ENCODE assay signal across 1 cellular context in the genomic region with DNA sequence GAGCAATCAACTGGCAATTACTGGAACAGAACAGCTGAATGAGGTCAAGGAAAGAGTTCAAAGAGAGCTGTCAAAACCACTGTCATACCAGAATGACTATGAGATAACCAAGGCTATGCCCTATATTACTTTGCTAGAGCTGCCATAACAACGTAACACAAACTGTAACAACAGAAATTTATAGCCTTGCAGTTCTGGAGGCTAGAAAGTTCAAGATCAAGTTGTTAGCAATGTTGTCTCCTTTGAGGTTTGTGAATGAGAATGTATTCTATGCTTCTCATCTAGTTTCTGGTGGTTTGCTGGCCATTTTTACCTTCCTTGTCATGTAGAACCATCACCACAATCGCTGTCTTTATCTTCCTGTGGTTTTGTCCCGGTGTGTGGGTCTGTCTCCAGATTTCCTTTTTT.
A peak's percentile ranks its signal among the peaks of the same experiment; 100 is the strongest.
TF ChIP-seq lines count a peak whose summit lies in the region.

No MANE protein-coding gene starts in this region.

TF ChIP-seq in GM12878, 131 proteins besides CTCF, POLR2A, EP300 and RAD21 (continued from another document and continues in another):
- TF ChIP-seq, protein P1, sequence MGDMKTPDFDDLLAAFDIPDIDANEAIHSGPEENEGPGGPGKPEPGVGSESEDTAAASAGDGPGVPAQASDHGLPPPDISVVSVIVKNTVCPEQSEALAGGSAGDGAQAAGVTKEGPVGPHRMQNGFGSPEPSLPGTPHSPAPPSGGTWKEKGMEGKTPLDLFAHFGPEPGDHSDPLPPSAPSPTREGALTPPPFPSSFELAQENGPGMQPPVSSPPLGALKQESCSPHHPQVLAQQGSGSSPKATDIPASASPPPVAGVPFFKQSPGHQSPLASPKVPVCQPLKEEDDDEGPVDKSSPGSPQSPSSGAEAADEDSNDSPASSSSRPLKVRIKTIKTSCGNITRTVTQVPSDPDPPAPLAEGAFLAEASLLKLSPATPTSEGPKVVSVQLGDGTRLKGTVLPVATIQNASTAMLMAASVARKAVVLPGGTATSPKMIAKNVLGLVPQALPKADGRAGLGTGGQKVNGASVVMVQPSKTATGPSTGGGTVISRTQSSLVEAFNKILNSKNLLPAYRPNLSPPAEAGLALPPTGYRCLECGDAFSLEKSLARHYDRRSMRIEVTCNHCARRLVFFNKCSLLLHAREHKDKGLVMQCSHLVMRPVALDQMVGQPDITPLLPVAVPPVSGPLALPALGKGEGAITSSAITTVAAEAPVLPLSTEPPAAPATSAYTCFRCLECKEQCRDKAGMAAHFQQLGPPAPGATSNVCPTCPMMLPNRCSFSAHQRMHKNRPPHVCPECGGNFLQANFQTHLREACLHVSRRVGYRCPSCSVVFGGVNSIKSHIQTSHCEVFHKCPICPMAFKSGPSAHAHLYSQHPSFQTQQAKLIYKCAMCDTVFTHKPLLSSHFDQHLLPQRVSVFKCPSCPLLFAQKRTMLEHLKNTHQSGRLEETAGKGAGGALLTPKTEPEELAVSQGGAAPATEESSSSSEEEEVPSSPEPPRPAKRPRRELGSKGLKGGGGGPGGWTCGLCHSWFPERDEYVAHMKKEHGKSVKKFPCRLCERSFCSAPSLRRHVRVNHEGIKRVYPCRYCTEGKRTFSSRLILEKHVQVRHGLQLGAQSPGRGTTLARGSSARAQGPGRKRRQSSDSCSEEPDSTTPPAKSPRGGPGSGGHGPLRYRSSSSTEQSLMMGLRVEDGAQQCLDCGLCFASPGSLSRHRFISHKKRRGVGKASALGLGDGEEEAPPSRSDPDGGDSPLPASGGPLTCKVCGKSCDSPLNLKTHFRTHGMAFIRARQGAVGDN (IDR thresholded peaks at IDR 0.05): no peak
- TF ChIP-seq, protein P2, sequence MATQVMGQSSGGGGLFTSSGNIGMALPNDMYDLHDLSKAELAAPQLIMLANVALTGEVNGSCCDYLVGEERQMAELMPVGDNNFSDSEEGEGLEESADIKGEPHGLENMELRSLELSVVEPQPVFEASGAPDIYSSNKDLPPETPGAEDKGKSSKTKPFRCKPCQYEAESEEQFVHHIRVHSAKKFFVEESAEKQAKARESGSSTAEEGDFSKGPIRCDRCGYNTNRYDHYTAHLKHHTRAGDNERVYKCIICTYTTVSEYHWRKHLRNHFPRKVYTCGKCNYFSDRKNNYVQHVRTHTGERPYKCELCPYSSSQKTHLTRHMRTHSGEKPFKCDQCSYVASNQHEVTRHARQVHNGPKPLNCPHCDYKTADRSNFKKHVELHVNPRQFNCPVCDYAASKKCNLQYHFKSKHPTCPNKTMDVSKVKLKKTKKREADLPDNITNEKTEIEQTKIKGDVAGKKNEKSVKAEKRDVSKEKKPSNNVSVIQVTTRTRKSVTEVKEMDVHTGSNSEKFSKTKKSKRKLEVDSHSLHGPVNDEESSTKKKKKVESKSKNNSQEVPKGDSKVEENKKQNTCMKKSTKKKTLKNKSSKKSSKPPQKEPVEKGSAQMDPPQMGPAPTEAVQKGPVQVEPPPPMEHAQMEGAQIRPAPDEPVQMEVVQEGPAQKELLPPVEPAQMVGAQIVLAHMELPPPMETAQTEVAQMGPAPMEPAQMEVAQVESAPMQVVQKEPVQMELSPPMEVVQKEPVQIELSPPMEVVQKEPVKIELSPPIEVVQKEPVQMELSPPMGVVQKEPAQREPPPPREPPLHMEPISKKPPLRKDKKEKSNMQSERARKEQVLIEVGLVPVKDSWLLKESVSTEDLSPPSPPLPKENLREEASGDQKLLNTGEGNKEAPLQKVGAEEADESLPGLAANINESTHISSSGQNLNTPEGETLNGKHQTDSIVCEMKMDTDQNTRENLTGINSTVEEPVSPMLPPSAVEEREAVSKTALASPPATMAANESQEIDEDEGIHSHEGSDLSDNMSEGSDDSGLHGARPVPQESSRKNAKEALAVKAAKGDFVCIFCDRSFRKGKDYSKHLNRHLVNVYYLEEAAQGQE (IDR thresholded peaks at IDR 0.05; ENCODE audit: low read depth, low read length): no peak
- TF ChIP-seq BHLHE40 (IDR thresholded peaks at IDR 0.05; ENCODE audit: borderline replicate concordance in 1 of 2, low read depth in 2 of 2, low read length in 1 of 2) (no peak; a peak in 1 of 4 replicates), PAX8 (IDR thresholded peaks at IDR 0.05) (no peak), MTA2 (IDR thresholded peaks at IDR 0.05; ENCODE audit: low read depth) (peak; percentile 94), ZZZ3 (IDR thresholded peaks at IDR 0.05; ENCODE audit: control insufficient read depth, insufficient read length, low read depth) (no peak), BACH1 (IDR thresholded peaks at IDR 0.05; ENCODE audit: borderline replicate concordance) (peak; percentile 59; the same call in 1 of the 2 replicates), EED (IDR thresholded peaks at IDR 0.05; ENCODE audit: low read depth) (peak; percentile 72), SMAD1 (IDR thresholded peaks at IDR 0.05; ENCODE audit: low read depth, partially characterized antibody) (no peak), RUNX3 (IDR thresholded peaks at IDR 0.05; ENCODE audit: low read length) (peak; percentile 96), PML (IDR thresholded peaks at IDR 0.05; ENCODE audit: low read length) (0 out of 2 replicates have a peak, but pooled peaks have one; percentile 35), EGR1 (IDR thresholded peaks at IDR 0.05; ENCODE audit: borderline replicate concordance in 1 of 2, low read depth in 2 of 2, low read length in 2 of 2) (no peak), CBX5 (IDR thresholded peaks at IDR 0.05; ENCODE audit: low read depth) (peak; percentile 58; the same call in 1 of the 2 replicates), JUNB (IDR thresholded peaks at IDR 0.05) (peak; percentile 93), TARDBP (IDR thresholded peaks at IDR 0.05; ENCODE audit: borderline replicate concordance) (no peak), SMARCA5 (IDR thresholded peaks at IDR 0.05) (no peak)
- TF ChIP-seq, protein P3, sequence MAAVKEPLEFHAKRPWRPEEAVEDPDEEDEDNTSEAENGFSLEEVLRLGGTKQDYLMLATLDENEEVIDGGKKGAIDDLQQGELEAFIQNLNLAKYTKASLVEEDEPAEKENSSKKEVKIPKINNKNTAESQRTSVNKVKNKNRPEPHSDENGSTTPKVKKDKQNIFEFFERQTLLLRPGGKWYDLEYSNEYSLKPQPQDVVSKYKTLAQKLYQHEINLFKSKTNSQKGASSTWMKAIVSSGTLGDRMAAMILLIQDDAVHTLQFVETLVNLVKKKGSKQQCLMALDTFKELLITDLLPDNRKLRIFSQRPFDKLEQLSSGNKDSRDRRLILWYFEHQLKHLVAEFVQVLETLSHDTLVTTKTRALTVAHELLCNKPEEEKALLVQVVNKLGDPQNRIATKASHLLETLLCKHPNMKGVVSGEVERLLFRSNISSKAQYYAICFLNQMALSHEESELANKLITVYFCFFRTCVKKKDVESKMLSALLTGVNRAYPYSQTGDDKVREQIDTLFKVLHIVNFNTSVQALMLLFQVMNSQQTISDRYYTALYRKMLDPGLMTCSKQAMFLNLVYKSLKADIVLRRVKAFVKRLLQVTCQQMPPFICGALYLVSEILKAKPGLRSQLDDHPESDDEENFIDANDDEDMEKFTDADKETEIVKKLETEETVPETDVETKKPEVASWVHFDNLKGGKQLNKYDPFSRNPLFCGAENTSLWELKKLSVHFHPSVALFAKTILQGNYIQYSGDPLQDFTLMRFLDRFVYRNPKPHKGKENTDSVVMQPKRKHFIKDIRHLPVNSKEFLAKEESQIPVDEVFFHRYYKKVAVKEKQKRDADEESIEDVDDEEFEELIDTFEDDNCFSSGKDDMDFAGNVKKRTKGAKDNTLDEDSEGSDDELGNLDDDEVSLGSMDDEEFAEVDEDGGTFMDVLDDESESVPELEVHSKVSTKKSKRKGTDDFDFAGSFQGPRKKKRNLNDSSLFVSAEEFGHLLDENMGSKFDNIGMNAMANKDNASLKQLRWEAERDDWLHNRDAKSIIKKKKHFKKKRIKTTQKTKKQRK (IDR thresholded peaks at IDR 0.05; ENCODE audit: low read depth, low read length): no peak
- TF ChIP-seq, protein P4, sequence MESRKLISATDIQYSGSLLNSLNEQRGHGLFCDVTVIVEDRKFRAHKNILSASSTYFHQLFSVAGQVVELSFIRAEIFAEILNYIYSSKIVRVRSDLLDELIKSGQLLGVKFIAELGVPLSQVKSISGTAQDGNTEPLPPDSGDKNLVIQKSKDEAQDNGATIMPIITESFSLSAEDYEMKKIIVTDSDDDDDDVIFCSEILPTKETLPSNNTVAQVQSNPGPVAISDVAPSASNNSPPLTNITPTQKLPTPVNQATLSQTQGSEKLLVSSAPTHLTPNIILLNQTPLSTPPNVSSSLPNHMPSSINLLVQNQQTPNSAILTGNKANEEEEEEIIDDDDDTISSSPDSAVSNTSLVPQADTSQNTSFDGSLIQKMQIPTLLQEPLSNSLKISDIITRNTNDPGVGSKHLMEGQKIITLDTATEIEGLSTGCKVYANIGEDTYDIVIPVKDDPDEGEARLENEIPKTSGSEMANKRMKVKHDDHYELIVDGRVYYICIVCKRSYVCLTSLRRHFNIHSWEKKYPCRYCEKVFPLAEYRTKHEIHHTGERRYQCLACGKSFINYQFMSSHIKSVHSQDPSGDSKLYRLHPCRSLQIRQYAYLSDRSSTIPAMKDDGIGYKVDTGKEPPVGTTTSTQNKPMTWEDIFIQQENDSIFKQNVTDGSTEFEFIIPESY (IDR thresholded peaks at IDR 0.05): no peak
- TF ChIP-seq, protein P5, sequence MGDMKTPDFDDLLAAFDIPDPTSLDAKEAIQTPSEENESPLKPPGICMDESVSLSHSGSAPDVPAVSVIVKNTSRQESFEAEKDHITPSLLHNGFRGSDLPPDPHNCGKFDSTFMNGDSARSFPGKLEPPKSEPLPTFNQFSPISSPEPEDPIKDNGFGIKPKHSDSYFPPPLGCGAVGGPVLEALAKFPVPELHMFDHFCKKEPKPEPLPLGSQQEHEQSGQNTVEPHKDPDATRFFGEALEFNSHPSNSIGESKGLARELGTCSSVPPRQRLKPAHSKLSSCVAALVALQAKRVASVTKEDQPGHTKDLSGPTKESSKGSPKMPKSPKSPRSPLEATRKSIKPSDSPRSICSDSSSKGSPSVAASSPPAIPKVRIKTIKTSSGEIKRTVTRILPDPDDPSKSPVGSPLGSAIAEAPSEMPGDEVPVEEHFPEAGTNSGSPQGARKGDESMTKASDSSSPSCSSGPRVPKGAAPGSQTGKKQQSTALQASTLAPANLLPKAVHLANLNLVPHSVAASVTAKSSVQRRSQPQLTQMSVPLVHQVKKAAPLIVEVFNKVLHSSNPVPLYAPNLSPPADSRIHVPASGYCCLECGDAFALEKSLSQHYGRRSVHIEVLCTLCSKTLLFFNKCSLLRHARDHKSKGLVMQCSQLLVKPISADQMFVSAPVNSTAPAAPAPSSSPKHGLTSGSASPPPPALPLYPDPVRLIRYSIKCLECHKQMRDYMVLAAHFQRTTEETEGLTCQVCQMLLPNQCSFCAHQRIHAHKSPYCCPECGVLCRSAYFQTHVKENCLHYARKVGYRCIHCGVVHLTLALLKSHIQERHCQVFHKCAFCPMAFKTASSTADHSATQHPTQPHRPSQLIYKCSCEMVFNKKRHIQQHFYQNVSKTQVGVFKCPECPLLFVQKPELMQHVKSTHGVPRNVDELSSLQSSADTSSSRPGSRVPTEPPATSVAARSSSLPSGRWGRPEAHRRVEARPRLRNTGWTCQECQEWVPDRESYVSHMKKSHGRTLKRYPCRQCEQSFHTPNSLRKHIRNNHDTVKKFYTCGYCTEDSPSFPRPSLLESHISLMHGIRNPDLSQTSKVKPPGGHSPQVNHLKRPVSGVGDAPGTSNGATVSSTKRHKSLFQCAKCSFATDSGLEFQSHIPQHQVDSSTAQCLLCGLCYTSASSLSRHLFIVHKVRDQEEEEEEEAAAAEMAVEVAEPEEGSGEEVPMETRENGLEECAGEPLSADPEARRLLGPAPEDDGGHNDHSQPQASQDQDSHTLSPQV (IDR thresholded peaks at IDR 0.05): no peak
- TF ChIP-seq, protein P6, sequence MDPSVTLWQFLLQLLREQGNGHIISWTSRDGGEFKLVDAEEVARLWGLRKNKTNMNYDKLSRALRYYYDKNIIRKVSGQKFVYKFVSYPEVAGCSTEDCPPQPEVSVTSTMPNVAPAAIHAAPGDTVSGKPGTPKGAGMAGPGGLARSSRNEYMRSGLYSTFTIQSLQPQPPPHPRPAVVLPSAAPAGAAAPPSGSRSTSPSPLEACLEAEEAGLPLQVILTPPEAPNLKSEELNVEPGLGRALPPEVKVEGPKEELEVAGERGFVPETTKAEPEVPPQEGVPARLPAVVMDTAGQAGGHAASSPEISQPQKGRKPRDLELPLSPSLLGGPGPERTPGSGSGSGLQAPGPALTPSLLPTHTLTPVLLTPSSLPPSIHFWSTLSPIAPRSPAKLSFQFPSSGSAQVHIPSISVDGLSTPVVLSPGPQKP (IDR thresholded peaks at IDR 0.05; ENCODE audit: low read depth, low read length): no peak
- TF ChIP-seq, protein P7, sequence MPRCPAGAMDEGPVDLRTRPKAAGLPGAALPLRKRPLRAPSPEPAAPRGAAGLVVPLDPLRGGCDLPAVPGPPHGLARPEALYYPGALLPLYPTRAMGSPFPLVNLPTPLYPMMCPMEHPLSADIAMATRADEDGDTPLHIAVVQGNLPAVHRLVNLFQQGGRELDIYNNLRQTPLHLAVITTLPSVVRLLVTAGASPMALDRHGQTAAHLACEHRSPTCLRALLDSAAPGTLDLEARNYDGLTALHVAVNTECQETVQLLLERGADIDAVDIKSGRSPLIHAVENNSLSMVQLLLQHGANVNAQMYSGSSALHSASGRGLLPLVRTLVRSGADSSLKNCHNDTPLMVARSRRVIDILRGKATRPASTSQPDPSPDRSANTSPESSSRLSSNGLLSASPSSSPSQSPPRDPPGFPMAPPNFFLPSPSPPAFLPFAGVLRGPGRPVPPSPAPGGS (IDR thresholded peaks at IDR 0.05; ENCODE audit: borderline replicate concordance, insufficient read depth, low read depth, low read length, poor library complexity, severe bottlenecking): no peak
- TF ChIP-seq, protein P8, sequence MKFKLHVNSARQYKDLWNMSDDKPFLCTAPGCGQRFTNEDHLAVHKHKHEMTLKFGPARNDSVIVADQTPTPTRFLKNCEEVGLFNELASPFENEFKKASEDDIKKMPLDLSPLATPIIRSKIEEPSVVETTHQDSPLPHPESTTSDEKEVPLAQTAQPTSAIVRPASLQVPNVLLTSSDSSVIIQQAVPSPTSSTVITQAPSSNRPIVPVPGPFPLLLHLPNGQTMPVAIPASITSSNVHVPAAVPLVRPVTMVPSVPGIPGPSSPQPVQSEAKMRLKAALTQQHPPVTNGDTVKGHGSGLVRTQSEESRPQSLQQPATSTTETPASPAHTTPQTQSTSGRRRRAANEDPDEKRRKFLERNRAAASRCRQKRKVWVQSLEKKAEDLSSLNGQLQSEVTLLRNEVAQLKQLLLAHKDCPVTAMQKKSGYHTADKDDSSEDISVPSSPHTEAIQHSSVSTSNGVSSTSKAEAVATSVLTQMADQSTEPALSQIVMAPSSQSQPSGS (IDR thresholded peaks at IDR 0.05; ENCODE audit: low read length): peak; percentile 88
- TF ChIP-seq, protein P9, sequence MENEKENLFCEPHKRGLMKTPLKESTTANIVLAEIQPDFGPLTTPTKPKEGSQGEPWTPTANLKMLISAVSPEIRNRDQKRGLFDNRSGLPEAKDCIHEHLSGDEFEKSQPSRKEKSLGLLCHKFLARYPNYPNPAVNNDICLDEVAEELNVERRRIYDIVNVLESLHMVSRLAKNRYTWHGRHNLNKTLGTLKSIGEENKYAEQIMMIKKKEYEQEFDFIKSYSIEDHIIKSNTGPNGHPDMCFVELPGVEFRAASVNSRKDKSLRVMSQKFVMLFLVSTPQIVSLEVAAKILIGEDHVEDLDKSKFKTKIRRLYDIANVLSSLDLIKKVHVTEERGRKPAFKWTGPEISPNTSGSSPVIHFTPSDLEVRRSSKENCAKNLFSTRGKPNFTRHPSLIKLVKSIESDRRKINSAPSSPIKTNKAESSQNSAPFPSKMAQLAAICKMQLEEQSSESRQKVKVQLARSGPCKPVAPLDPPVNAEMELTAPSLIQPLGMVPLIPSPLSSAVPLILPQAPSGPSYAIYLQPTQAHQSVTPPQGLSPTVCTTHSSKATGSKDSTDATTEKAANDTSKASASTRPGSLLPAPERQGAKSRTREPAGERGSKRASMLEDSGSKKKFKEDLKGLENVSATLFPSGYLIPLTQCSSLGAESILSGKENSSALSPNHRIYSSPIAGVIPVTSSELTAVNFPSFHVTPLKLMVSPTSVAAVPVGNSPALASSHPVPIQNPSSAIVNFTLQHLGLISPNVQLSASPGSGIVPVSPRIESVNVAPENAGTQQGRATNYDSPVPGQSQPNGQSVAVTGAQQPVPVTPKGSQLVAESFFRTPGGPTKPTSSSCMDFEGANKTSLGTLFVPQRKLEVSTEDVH (IDR thresholded peaks at IDR 0.05; ENCODE audit: low read depth, partially characterized antibody): no peak
